In the genomic region with DNA sequence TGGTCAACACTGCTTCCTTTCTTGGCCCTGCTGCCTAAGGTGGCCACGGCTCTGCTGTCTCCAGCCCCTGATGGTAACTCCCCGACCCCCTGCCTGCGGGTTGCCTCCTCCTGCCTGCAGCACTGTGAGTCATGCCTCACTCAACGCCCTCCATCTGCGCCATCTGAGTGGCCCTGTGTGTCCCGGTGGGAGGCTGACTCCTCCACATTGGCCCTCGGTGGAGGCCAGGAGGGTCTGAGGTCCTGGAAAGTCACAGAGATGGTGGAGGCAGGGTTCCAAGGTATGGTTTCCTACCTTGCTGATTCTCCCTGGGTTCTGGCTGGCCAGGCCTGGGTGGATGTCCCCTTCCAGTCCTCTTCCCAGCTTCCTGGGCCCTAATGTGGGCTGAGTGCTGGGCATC, we compare ENCODE assay signal across 22 cellular contexts.
"Had no signal": no experiment of that assay in that cellular context is flagged by ENCODE, and none has a peak within 500 bp of the region (broad histone marks: within the 10 kb centered on the region; RNA-seq: fewer than 3 reads in every experiment).

No MANE protein-coding gene starts in this region.

- H3K27me3 Mint-ChIP-seq: activated naive CD8-positive, alpha-beta T cell treated with anti-CD3 and anti-CD28 coated beads for 36 hours; stimulated activated naive CD8-positive, alpha-beta T cell treated with anti-CD3 and anti-CD28 coated beads, Interleukin-15, Interleukin-2, amounts not matched to agents 100 ng/mL and 50 ng/mL, for 24 hours had no signal

- H3K4me3 ChIP-seq: breast epithelium, colonic mucosa, gastroesophageal sphincter, heart left ventricle, left lung, thyroid gland had no signal

- H3K9me3 ChIP-seq: breast epithelium, colonic mucosa, gastroesophageal sphincter, heart left ventricle, left lung, thyroid gland had no signal

- H3K27ac Mint-ChIP-seq: activated naive CD8-positive, alpha-beta T cell treated with anti-CD3 and anti-CD28 coated beads for 36 hours; activated T-helper 2 cell treated with anti-CD3 and anti-CD28 coated beads, Interferon-gamma antibody, Interleukin-2, Interleukin-4, amounts not matched to agents 10 μg/mL and 5 μg/mL and 100 μg/mL, durations not matched to agents 14 hours and 24 hours and 36 hours; mesothelial cell of epicardium; nephron; stimulated activated naive CD8-positive, alpha-beta T cell treated with anti-CD3 and anti-CD28 coated beads, Interleukin-15, Interleukin-2, amounts not matched to agents 100 ng/mL and 50 ng/mL, for 24 hours had no signal

- H3K4me1 ChIP-seq: breast epithelium, colonic mucosa, left lung, thyroid gland had no signal

- H3K9me3 Mint-ChIP-seq: activated naive CD8-positive, alpha-beta T cell treated with anti-CD3 and anti-CD28 coated beads for 36 hours; activated T-cell treated with anti-CD3 and anti-CD28 coated beads, Interleukin-2, amount 50 U/mL, for 4 hours; activated T-helper 2 cell treated with anti-CD3 and anti-CD28 coated beads, Interferon-gamma antibody, Interleukin-2, Interleukin-4, amounts not matched to agents 10 μg/mL and 5 μg/mL and 100 μg/mL, durations not matched to agents 14 hours and 24 hours and 36 hours; central memory CD8-positive, alpha-beta T cell; mesothelial cell of epicardium; nephron; stimulated activated naive CD8-positive, alpha-beta T cell treated with anti-CD3 and anti-CD28 coated beads, Interleukin-15, Interleukin-2, amounts not matched to agents 100 ng/mL and 50 ng/mL, for 24 hours had no signal

- H3K27me3 ChIP-seq: breast epithelium, colonic mucosa, thyroid gland had no signal

- H3K27ac ChIP-seq: breast epithelium, colonic mucosa, gastroesophageal sphincter, heart left ventricle, left lung, thyroid gland, WERI-Rb-1 had no signal

- H3K36me3 ChIP-seq: breast epithelium, colonic mucosa, gastroesophageal sphincter, heart left ventricle, left lung, thyroid gland, WERI-Rb-1 had no signal

- DNase-seq: activated CD4-positive, alpha-beta T cell treated with anti-CD3 and anti-CD28 coated beads, Interleukin-2, amount 50 U/mL, for 1 hour; activated CD4-positive, CD25-positive, alpha-beta regulatory T cell treated with anti-CD3 and anti-CD28 coated beads, Interleukin-2, amount 50 U/mL, for 72 hours; activated CD8-positive, alpha-beta memory T cell treated with anti-CD3 and anti-CD28 coated beads, Interleukin-2, amount 50 U/mL, for 48 hours; activated naive CD4-positive, alpha-beta T cell treated with Interleukin-2 at 50 U/mL for 16 hours; activated naive CD8-positive, alpha-beta T cell treated with anti-CD3 and anti-CD28 coated beads for 36 hours; activated T-cell treated with anti-CD3 and anti-CD28 coated beads, Interleukin-2, amount 50 U/mL, for 4 hours; heart left ventricle; left lung; retina; stimulated activated CD4-positive, alpha-beta T cell treated with anti-CD3 and anti-CD28 coated beads, Interleukin-4, amount 100 ng/mL, for 24 hours; substantia nigra; T-helper 1 cell; thyroid gland; WERI-Rb-1 had no signal

- H3K4me3 Mint-ChIP-seq: activated naive CD8-positive, alpha-beta T cell treated with anti-CD3 and anti-CD28 coated beads for 36 hours; activated T-cell treated with anti-CD3 and anti-CD28 coated beads, Interleukin-2, amount 50 U/mL, for 4 hours; central memory CD8-positive, alpha-beta T cell; mesothelial cell of epicardium; nephron; stimulated activated naive CD8-positive, alpha-beta T cell treated with anti-CD3 and anti-CD28 coated beads, Interleukin-15, Interleukin-2, amounts not matched to agents 100 ng/mL and 50 ng/mL, for 24 hours had no signal

- H3K36me3 Mint-ChIP-seq: activated naive CD8-positive, alpha-beta T cell treated with anti-CD3 and anti-CD28 coated beads for 36 hours; mesothelial cell of epicardium had no signal

- H3K4me1 Mint-ChIP-seq: activated naive CD8-positive, alpha-beta T cell treated with anti-CD3 and anti-CD28 coated beads for 36 hours; central memory CD8-positive, alpha-beta T cell had no signal
